8 cellular contexts compared by ENCODE assay signal in genomic region chr12:2003676-2004112, GRCh38. TPM values are rescaled to one million over a fixed set of nuclear protein-coding genes. Genes with fewer than 3 reads are reported as not detected.
DNase-seq lines count a peak whose midpoint lies in the region; ATAC-seq and TF ChIP-seq lines count a peak whose summit lies in the region.

No MANE protein-coding gene starts in this region.

- no peak for TF ChIP-seq CTCF in CD8-positive, alpha-beta T cell (IDR thresholded peaks at IDR 0.05)
- TF ChIP-seq CTCF in right lobe of liver (IDR thresholded peaks at IDR 0.05) (no peak), thyroid gland (IDR thresholded peaks at IDR 0.05) (no peak)

- H3K36me3 ChIP-seq in CD8-positive, alpha-beta T cell (ENCODE audit: insufficient read depth, low read length): no peaks in the 10 kb centered on the region
- H3K36me3 ChIP-seq in MG63: 0 out of 2 replicates have a peak, but pooled peaks cover 2% of the 10 kb centered on the region
- H3K36me3 ChIP-seq in right lobe of liver: no peaks in the 10 kb centered on the region
- H3K36me3 ChIP-seq in thyroid gland: no peaks in the 10 kb centered on the region

- intact Hi-C loops in CD8-positive, alpha-beta T cell (cut with DNase I, micrococcal nuclease): loop anchor here (1.0 to 10.0 kb wide), 12 partner anchors 32 to 1751 kb away; partner anchors contain the start of genes ADIPOR2 (in 1 of the 2), CRACR2A (in 1 of the 2), KDM5A (in 1 of the 2) and RAD52 (in 1 of the 2)
- intact Hi-C loops in right lobe of liver (cut with DNase I): no loop called here
- intact Hi-C loops in thyroid gland (cut with DNase I): no loop called here

- TF ChIP-seq POLR2A in right lobe of liver (IDR thresholded peaks at IDR 0.05): no peak
- no peak for TF ChIP-seq POLR2A in thyroid gland (IDR thresholded peaks at IDR 0.05)

- H3K9me3 Mint-ChIP-seq in CD8-positive, alpha-beta T cell: no peaks in the 10 kb centered on the region
- no peaks in the 10 kb centered on the region for H3K9me3 Mint-ChIP-seq in central memory CD8-positive, alpha-beta T cell

- POLR2A ChIA-PET in CD8-positive, alpha-beta T cell (lab: Charles Lee): interaction anchor here (0.5 to 2.0 kb wide), 5 partner anchors 10 to 402 kb away, joined by 3 to 11 read pairs (median 3); no protein-coding TSS in a partner anchor

- H3K27ac ChIP-seq in CD8-positive, alpha-beta T cell (ENCODE audit: low read depth, low read length): peak overlapping the region; percentile 71
- H3K27ac ChIP-seq in right lobe of liver: peak overlapping the region; percentile 83 to 86 (median 84)
- H3K27ac ChIP-seq in thyroid gland: peak overlapping the region; percentile 74 to 90 (median 83)

- H3K27me3 Mint-ChIP-seq in CD8-positive, alpha-beta T cell (ENCODE audit: low read depth): no peaks in the 10 kb centered on the region
- H3K27me3 Mint-ChIP-seq in central memory CD8-positive, alpha-beta T cell: no peaks in the 10 kb centered on the region

- peak overlapping the region; percentile 99 for H3K27ac Mint-ChIP-seq in CD8-positive, alpha-beta T cell
- peak overlapping the region; percentile 96 for H3K27ac Mint-ChIP-seq in central memory CD8-positive, alpha-beta T cell (ENCODE audit: low read depth)

- H3K4me1 ChIP-seq in CD8-positive, alpha-beta T cell (ENCODE audit: insufficient read depth, low read length): peaks cover 19% of the 10 kb centered on the region
- peaks cover 0 to 13% (median 4%) of the 10 kb centered on the region in 4 donors for H3K4me1 ChIP-seq in right lobe of liver
- peaks cover 10 to 18% of the 10 kb centered on the region in 2 donors for H3K4me1 ChIP-seq in thyroid gland

- no peaks in the 10 kb centered on the region for H3K9me3 ChIP-seq in CD8-positive, alpha-beta T cell (ENCODE audit: low read length)
- H3K9me3 ChIP-seq in MG63: no peaks in the 10 kb centered on the region
- H3K9me3 ChIP-seq in right lobe of liver: no peaks in the 10 kb centered on the region
- H3K9me3 ChIP-seq in thyroid gland: no peaks in the 10 kb centered on the region

- H3K36me3 Mint-ChIP-seq in CD8-positive, alpha-beta T cell: peaks cover 8% of the 10 kb centered on the region
- H3K36me3 Mint-ChIP-seq in central memory CD8-positive, alpha-beta T cell (ENCODE audit: insufficient read depth): peaks cover 12% of the 10 kb centered on the region

- H3K4me3 Mint-ChIP-seq in CD8-positive, alpha-beta T cell: peak overlapping the region; percentile 98
- peak overlapping the region; percentile 96 for H3K4me3 Mint-ChIP-seq in central memory CD8-positive, alpha-beta T cell

- peak overlapping the region; percentile 65 for H3K4me3 ChIP-seq in CD8-positive, alpha-beta T cell (ENCODE audit: low read depth, low read length)
- peak overlapping the region; percentile 94 for H3K4me3 ChIP-seq in MG63
- peak overlapping the region; percentile 68 to 93 (median 92) for H3K4me3 ChIP-seq in right lobe of liver
- H3K4me3 ChIP-seq in thyroid gland (replicated peaks in 1 of 3): peak overlapping the region; percentile 93 to 96 (median 94)

- 0% methylated on average over 13 of the region's 13 CpGs for WGBS in right lobe of liver (ENCODE audit: insufficient coverage, low coverage, low lambda C conversion rate, missing lambda C conversion rate)
- WGBS in thyroid gland, 2 donors: 0 to 1% methylated on average over 13 of the region's 13 CpGs

- no peaks in the 10 kb centered on the region for H3K27me3 ChIP-seq in CD8-positive, alpha-beta T cell (ENCODE audit: insufficient read depth, low read length)
- H3K27me3 ChIP-seq in MG63 (no peaks in the 10 kb centered on the region), right lobe of liver (no peaks in the 10 kb centered on the region), thyroid gland (no peaks in the 10 kb centered on the region)

- CTCF ChIA-PET in CD8-positive, alpha-beta T cell (lab: Charles Lee): no interaction called here

- no peak for DNase-seq in CD8-positive, alpha-beta T cell
- DNase-seq in MG63: no peak
- DNase-seq in central memory CD8-positive, alpha-beta T cell (ENCODE audit: low spot score in 2 of 2): no peak
- no peak for DNase-seq in right lobe of liver
- DNase-seq in thyroid gland: no peak
- no peak for DNase-seq in effector CD8-positive, alpha-beta T cell (lab: John Stamatoyannopoulos, UW)

- peaks cover 40% of the 10 kb centered on the region for H3K4me1 Mint-ChIP-seq in CD8-positive, alpha-beta T cell (ENCODE audit: low read depth)
- peaks cover 34% of the 10 kb centered on the region for H3K4me1 Mint-ChIP-seq in central memory CD8-positive, alpha-beta T cell

- peak; percentile 30 for ATAC-seq in CD8-positive, alpha-beta T cell
- ATAC-seq in GM21390 (IDR thresholded peaks at IDR 0.05; ENCODE audit: unreplicated experiment) (peak; percentile 14), right lobe of liver (peak; percentile 32 to 49 (median 36)), HG03565 (IDR thresholded peaks at IDR 0.05; ENCODE audit: unreplicated experiment) (no peak)
- peak; percentile 49 for ATAC-seq in central memory CD8-positive, alpha-beta T cell (replicated peaks; ENCODE audit: extremely low read depth, poor library complexity, severe bottlenecking)

RNA-seq across cellular contexts. Expression of gene DCP1B, which starts 0.6 kb away (rescaled TPM):
- 1 to 10 TPM; 3.0 TPM for total RNA-seq in CD8-positive, alpha-beta T cell
- total RNA-seq in MG63 (2014; rRNA removed; shearing (Covaris generic); ENCODE audit: low replicate concordance): 1.5 and 5.1 TPM in 2 replicates
- total RNA-seq in right lobe of liver (1 to 10 TPM; 4.1 to 7.6 (median 6.0) TPM), thyroid gland (10 to 100 TPM; 20.1 to 22.9 (median 21.1) TPM)

RNA-seq across cellular contexts. Expression of gene CACNA1C, which starts 49.1 kb away (rescaled TPM):
- total RNA-seq in CD8-positive, alpha-beta T cell: under 1 TPM; 0.11 to 0.14 TPM
- total RNA-seq in MG63 (2014; rRNA removed; shearing (Covaris generic); ENCODE audit: low replicate concordance): 1.4 and 37.7 TPM in 2 replicates
- 1 to 10 TPM in 1 of 6 experiments, under 1 TPM in 5; 0.18 to 1.0 (median 0.57) TPM for total RNA-seq in right lobe of liver
- 1 to 10 TPM; 2.0 to 4.2 (median 2.5) TPM for total RNA-seq in thyroid gland

Comparison
In these comparisons a context has a peak if more than half of its experiments do, and no peak if none do; other contexts are left out.
1. intact Hi-C loops: an anchor here in CD8-positive, alpha-beta T cell (1.0 to 10.0 kb wide); none called in right lobe of liver and thyroid gland.